In genomic region chr2:143475131-143475784, GRCh38 we compare ENCODE assay signal across 13 cellular contexts.
DNase-seq lines count a peak whose midpoint lies in the region; ATAC-seq and TF ChIP-seq lines count a peak whose summit lies in the region.
"Had no signal": no experiment of that assay in that cellular context is flagged by ENCODE, and none has a peak within 500 bp of the region (broad histone marks: within the 10 kb centered on the region; RNA-seq: fewer than 3 reads in every experiment).

No MANE protein-coding gene starts in this region.

- peaks cover 1 to 2% of the 10 kb centered on the region in 2 donors for H3K4me1 ChIP-seq in neuronal stem cell (ENCODE audit: control insufficient read depth in 2 of 2, insufficient read depth in 1 of 2, low read depth in 1 of 2, low read length in 2 of 2)
- H3K4me1 ChIP-seq: colonic mucosa had no signal

- H3K27me3 ChIP-seq in neuronal stem cell (ENCODE audit: control insufficient read depth in 3 of 3, insufficient read depth in 3 of 3, low read depth in 1 of 3, low read length in 3 of 3) = no peaks in the 10 kb centered on the region
- H3K27me3 ChIP-seq: colonic mucosa had no signal

- no peak overlapping the region for H3K9ac ChIP-seq in neuronal stem cell (ENCODE audit: low read depth, low read length, poor library complexity)

- no peaks in the 10 kb centered on the region for H3K36me3 ChIP-seq in neuronal stem cell (replicated peaks in 1 of 2; ENCODE audit: control insufficient read depth in 2 of 2, insufficient read depth in 2 of 2, low read length in 2 of 2)
- H3K36me3 ChIP-seq: colonic mucosa had no signal

- H2BK12ac ChIP-seq in neuronal stem cell (ENCODE audit: low read length) = no peak overlapping the region

- H2AFZ ChIP-seq in neuronal stem cell (ENCODE audit: low read length) = peak overlapping the region; percentile 43

- H2BK120ac ChIP-seq in neuronal stem cell (ENCODE audit: low read depth, low read length) = no peak overlapping the region

- H3K27ac ChIP-seq in neuronal stem cell (replicated peaks; ENCODE audit: low read length) = no peak overlapping the region
- H3K27ac ChIP-seq: colonic mucosa had no signal

- H4K91ac ChIP-seq in neuronal stem cell (ENCODE audit: low read depth, low read length, poor library complexity) = no peak overlapping the region

- DNase-seq in AG08396 (ENCODE audit: low spot score) (peak; percentile 8), UCSD-AML1 (lab: John Stamatoyannopoulos, UW; ENCODE audit: unreplicated experiment) (peak; percentile 7), fibroblast of the aortic adventitia (ENCODE audit: low read depth) (peak; percentile 53), neuronal stem cell (ENCODE audit: low spot score) (no peak), hippocampal formation (lab: John Stamatoyannopoulos, UW) (no peak)
- no peak for DNase-seq in effector CD8-positive, alpha-beta T cell (lab: John Stamatoyannopoulos, UW)
- DNase-seq: colonic mucosa, foreskin fibroblast, islet precursor cell, KG1, NCI-H1417 had no signal

- H3K23ac ChIP-seq in neuronal stem cell (ENCODE audit: low read depth, low read length, poor library complexity) = no peak overlapping the region

- no peak for TF ChIP-seq CTCF in fibroblast of the aortic adventitia (IDR thresholded peaks at IDR 0.05; ENCODE audit: insufficient read depth, low read length)

- H3K18ac ChIP-seq in neuronal stem cell (ENCODE audit: low read length) = peak overlapping the region; percentile 49

- H3K4ac ChIP-seq in neuronal stem cell (ENCODE audit: low read length) = no peak overlapping the region

- ATAC-seq in HG03039 (IDR thresholded peaks at IDR 0.05; ENCODE audit: unreplicated experiment) (no peak), GM21723 (IDR thresholded peaks at IDR 0.05; ENCODE audit: unreplicated experiment) (no peak)

- no peak overlapping the region for H4K8ac ChIP-seq in neuronal stem cell (ENCODE audit: low read depth, low read length)

- H2AK5ac ChIP-seq in neuronal stem cell (ENCODE audit: low read depth, low read length) = no peak overlapping the region

- no peaks in the 10 kb centered on the region for H3K79me1 ChIP-seq in neuronal stem cell (ENCODE audit: low read depth, low read length)

- H3K4me2 ChIP-seq in neuronal stem cell (ENCODE audit: insufficient read depth, low read length, poor library complexity, severe bottlenecking) = no peak overlapping the region

- H3K4me3 ChIP-seq in fibroblast of the aortic adventitia (ENCODE audit: low read depth, low read length) (no peak overlapping the region), neuronal stem cell (ENCODE audit: low read length in 2 of 2) (no peak overlapping the region)
- H3K4me3 ChIP-seq: colonic mucosa had no signal

- no peak overlapping the region for H2BK15ac ChIP-seq in neuronal stem cell (ENCODE audit: low read length)

- no peaks in the 10 kb centered on the region for H3K9me3 ChIP-seq in neuronal stem cell (replicated peaks in 1 of 2; ENCODE audit: control insufficient read depth in 2 of 2, insufficient read depth in 1 of 2, low read depth in 1 of 2, low read length in 2 of 2)
- H3K9me3 ChIP-seq: colonic mucosa had no signal

- H3K14ac ChIP-seq in neuronal stem cell (ENCODE audit: low read length) = no peak overlapping the region

- no peak overlapping the region for H2BK5ac ChIP-seq in neuronal stem cell (ENCODE audit: low read length)

- no CpG with 5 or more reads among the region's 7 CpGs for WGBS in neuronal stem cell (ENCODE audit: extremely low coverage in 2 of 2, insufficient read length in 2 of 2, insufficient replicate concordance in 1 of 2), 2 donors

Comparison
In these comparisons a context has a peak if more than half of its experiments do, and no peak if none do; other contexts are left out.
1. DNase-seq: peak in AG08396 (single experiment), UCSD-AML1 (single experiment) and fibroblast of the aortic adventitia (single experiment); none in neuronal stem cell (single experiment), effector CD8-positive, alpha-beta T cell (single experiment) and hippocampal formation (0 of 2).